In genomic region chr13:97333983-97334382, GRCh38 we compare ENCODE assay signal across 1 cellular context.
TF ChIP-seq lines count a peak whose summit lies in the region.

No MANE protein-coding gene starts in this region.

TF ChIP-seq in endothelial cell of umbilical vein, 7 proteins besides CTCF, POLR2A, EP300 and RAD21:
- TF ChIP-seq GATA2 (IDR thresholded peaks at IDR 0.05; ENCODE audit: insufficient read depth, insufficient read length, low read depth, low read length) (no peak), EZH2 (IDR thresholded peaks at IDR 0.05; ENCODE audit: borderline replicate concordance, low read depth, low read length, severe bottlenecking) (no peak), MYC (IDR thresholded peaks at IDR 0.05; ENCODE audit: low read depth, low read length) (no peak), MAX (IDR thresholded peaks at IDR 0.05; ENCODE audit: insufficient read depth, insufficient read length) (no peak), POLR2AphosphoS5 (IDR thresholded peaks at IDR 0.05; ENCODE audit: insufficient read depth, low read depth, low read length) (no peak), JUN (IDR thresholded peaks at IDR 0.05; ENCODE audit: borderline replicate concordance, insufficient read depth, insufficient read length, low read depth) (no peak), FOS (IDR thresholded peaks at IDR 0.05; ENCODE audit: borderline replicate concordance, insufficient read depth, low read length) (no peak)
